In the genomic region with DNA sequence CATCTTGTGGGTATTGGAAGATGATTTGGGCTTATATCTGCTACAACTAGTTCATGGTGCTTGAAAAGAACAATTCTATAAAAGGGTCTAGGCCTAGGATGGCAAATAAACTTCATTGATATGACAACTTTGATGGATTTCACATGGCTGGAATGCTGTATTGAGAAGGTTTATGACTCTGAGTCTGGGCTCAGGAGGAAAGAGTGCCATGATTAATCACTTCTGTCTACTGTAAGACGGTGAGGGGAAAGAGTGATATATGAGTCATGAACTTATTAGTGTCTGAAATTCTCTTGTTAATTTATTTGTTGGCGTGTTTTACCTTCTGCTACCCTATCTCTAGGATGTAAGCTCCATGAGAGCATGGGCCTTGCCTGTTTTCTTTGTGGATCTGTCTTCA, we compare ENCODE assay signal across 29 cellular contexts. TPM values are rescaled to one million over a fixed set of nuclear protein-coding genes. Genes with fewer than 3 reads are reported as not detected.
"Had no signal": no experiment of that assay in that cellular context is flagged by ENCODE, and none has a peak within 500 bp of the region (broad histone marks: within the 10 kb centered on the region; RNA-seq: fewer than 3 reads in every experiment).

No MANE protein-coding gene starts in this region.

- H3K36me3 Mint-ChIP-seq: activated naive CD8-positive, alpha-beta T cell treated with anti-CD3 and anti-CD28 coated beads for 36 hours had no signal

- H3K4me1 ChIP-seq: SJCRH30 had no signal

- H3K4me3 ChIP-seq: SJCRH30, SK-N-MC had no signal

- H3K27ac ChIP-seq: SJCRH30, SK-N-MC had no signal

- H3K4me1 Mint-ChIP-seq: activated CD4-positive, alpha-beta T cell treated with anti-CD3 and anti-CD28 coated beads, Interleukin-2, amount 10 ng/mL, durations not matched to agents 24 days and 14 days; activated naive CD8-positive, alpha-beta T cell treated with anti-CD3 and anti-CD28 coated beads for 36 hours; activated T-helper 17 cell treated with anti-CD3 and anti-CD28 coated beads, Interleukin-2, amount 50 U/mL, for 72 hours had no signal

- FAIRE-seq: TTC549 had no signal

- H3K9me3 ChIP-seq: SJCRH30 had no signal

- H3K27me3 Mint-ChIP-seq: activated naive CD8-positive, alpha-beta T cell treated with anti-CD3 and anti-CD28 coated beads for 36 hours had no signal

- H3K27ac Mint-ChIP-seq: activated CD4-positive, alpha-beta T cell treated with anti-CD3 and anti-CD28 coated beads, Interleukin-2, amount 10 ng/mL, durations not matched to agents 24 days and 14 days; activated CD8-positive, alpha-beta T cell treated with anti-CD3 and anti-CD28 coated beads for 36 hours; activated naive CD8-positive, alpha-beta T cell treated with anti-CD3 and anti-CD28 coated beads for 36 hours; activated T-cell treated with anti-CD3 and anti-CD28 coated beads, Interleukin-2, amount 50 U/mL, for 72 hours; activated T-helper 17 cell treated with anti-CD3 and anti-CD28 coated beads, Interleukin-2, amount 50 U/mL, for 72 hours; T-helper 1 cell treated with Interleukin-12 subunit alpha and Interleukin-12 subunit beta and Interleukin-4 antibody, amounts not matched to agents 30 μg/mL and 1 μg/mL, for 36 hours; T-helper 2 cell treated with Interferon-gamma antibody and Interleukin-4, amounts not matched to agents 5 μg/mL and 100 μg/mL, for 36 hours had no signal

- H3K27me3 ChIP-seq: SJCRH30 had no signal

- H3K36me3 ChIP-seq: SJCRH30 had no signal

- ATAC-seq: activated CD8-positive, alpha-beta T cell treated with anti-CD3 and anti-CD28 coated beads for 36 hours; activated T-cell treated with anti-CD3 and anti-CD28 coated beads, Interleukin-2, amount 50 U/mL, for 72 hours; activated T-helper 17 cell treated with anti-CD3 and anti-CD28 coated beads, Interleukin-2, amount 50 U/mL, for 72 hours had no signal

- DNase-seq: activated CD4-positive, alpha-beta T cell treated with anti-CD3 and anti-CD28 coated beads, Interleukin-2, amount 10 ng/mL, durations not matched to agents 24 days and 14 days; activated CD4-positive, alpha-beta T cell treated with anti-CD3 and anti-CD28 coated beads, Interleukin-2, amount 50 U/mL, for 4 hours; activated CD8-positive, alpha-beta T cell treated with anti-CD3 and anti-CD28 coated beads for 36 hours; activated effector memory CD4-positive, alpha-beta T cell treated with anti-CD3 and anti-CD28 coated beads, Interleukin-2, amount 50 U/mL, for 16 hours; activated naive CD4-positive, alpha-beta T cell; activated naive CD4-positive, alpha-beta T cell treated with anti-CD3 and anti-CD28 coated beads, Interleukin-2, amount 50 U/mL, for 16 hours; activated naive CD8-positive, alpha-beta T cell treated with anti-CD3 and anti-CD28 coated beads for 36 hours; activated T-cell treated with anti-CD3 and anti-CD28 coated beads, Interleukin-2, amount 50 U/mL, for 1 hour; activated T-cell treated with anti-CD3 and anti-CD28 coated beads, Interleukin-2, amount 50 U/mL, for 72 hours; amniotic stem cell; aorta; NCI-H1105; NCI-H1417 treated with DMSO at 0.1 percent for 48 hours; NCI-H187 treated with DMSO at 0.1 percent for 48 hours; NCI-H2171 treated with DMSO at 0.1 percent for 48 hours; NCI-H2227 treated with DMSO at 0.1 percent for 48 hours; NCI-H510A; NCI-H526; NCI-H748 treated with DMSO at 0.1 percent for 48 hours; SHP77; SJCRH30 had no signal

- H3K9me3 Mint-ChIP-seq: activated CD8-positive, alpha-beta T cell treated with anti-CD3 and anti-CD28 coated beads for 36 hours; activated naive CD8-positive, alpha-beta T cell treated with anti-CD3 and anti-CD28 coated beads for 36 hours; activated T-cell treated with anti-CD3 and anti-CD28 coated beads, Interleukin-2, amount 50 U/mL, for 72 hours; activated T-helper 17 cell treated with anti-CD3 and anti-CD28 coated beads, Interleukin-2, amount 50 U/mL, for 72 hours; T-helper 1 cell treated with Interleukin-12 subunit alpha and Interleukin-12 subunit beta and Interleukin-4 antibody, amounts not matched to agents 30 μg/mL and 1 μg/mL, for 36 hours; T-helper 2 cell treated with Interferon-gamma antibody and Interleukin-4, amounts not matched to agents 5 μg/mL and 100 μg/mL, for 36 hours had no signal

- H3K4me3 Mint-ChIP-seq: activated CD4-positive, alpha-beta T cell treated with anti-CD3 and anti-CD28 coated beads, Interleukin-2, amount 10 ng/mL, durations not matched to agents 24 days and 14 days; activated CD8-positive, alpha-beta T cell treated with anti-CD3 and anti-CD28 coated beads for 36 hours; activated naive CD8-positive, alpha-beta T cell treated with anti-CD3 and anti-CD28 coated beads for 36 hours; activated T-cell treated with anti-CD3 and anti-CD28 coated beads, Interleukin-2, amount 50 U/mL, for 72 hours; activated T-helper 17 cell treated with anti-CD3 and anti-CD28 coated beads, Interleukin-2, amount 50 U/mL, for 72 hours; T-helper 1 cell treated with Interleukin-12 subunit alpha and Interleukin-12 subunit beta and Interleukin-4 antibody, amounts not matched to agents 30 μg/mL and 1 μg/mL, for 36 hours; T-helper 2 cell treated with Interferon-gamma antibody and Interleukin-4, amounts not matched to agents 5 μg/mL and 100 μg/mL, for 36 hours had no signal

RNA-seq across cellular contexts. Expression of a gene that starts 17.0 kb away (rescaled TPM):
- total RNA-seq: activated CD4-positive, alpha-beta T cell treated with anti-CD3 and anti-CD28 coated beads, Interleukin-2, amount 10 ng/mL, durations not matched to agents 24 days and 14 days; activated CD8-positive, alpha-beta memory T cell treated with anti-CD3 and anti-CD28 coated beads for 36 hours; activated CD8-positive, alpha-beta T cell treated with anti-CD3 and anti-CD28 coated beads for 36 hours; activated naive CD8-positive, alpha-beta T cell treated with anti-CD3 and anti-CD28 coated beads for 36 hours; activated T-cell treated with anti-CD3 and anti-CD28 coated beads, Interleukin-2, amount 50 U/mL, for 72 hours; activated T-helper 17 cell treated with anti-CD3 and anti-CD28 coated beads, Interleukin-2, amount 50 U/mL, for 72 hours; MCF 10A; OCI-LY7 had no signal
- polyA plus RNA-seq: aorta had no signal
